In the genomic region with DNA sequence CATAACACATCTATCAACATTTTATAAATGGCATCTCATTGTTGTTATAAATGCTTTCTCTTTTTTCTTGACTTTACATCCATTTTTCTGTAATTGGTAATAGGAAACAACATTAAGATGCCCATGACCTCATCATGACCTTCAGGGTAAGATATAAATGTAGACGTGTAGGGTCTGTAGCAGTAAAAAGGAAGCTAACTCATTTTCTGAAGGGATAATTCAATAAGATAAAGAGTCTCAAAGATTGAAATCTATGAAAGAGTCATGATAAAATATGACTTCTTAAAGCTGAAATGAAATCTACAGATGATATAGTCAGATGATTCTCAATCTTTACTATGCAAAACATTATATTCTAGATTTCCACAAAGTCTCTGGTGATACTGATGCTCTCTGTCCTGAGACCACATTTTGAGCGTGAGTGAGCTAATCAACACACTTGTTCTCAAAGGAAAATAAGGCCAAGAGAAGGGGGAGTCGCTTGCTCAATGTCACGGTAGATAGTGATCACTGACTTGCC, we compare ENCODE assay signal across 29 cellular contexts.
"Had no signal": no experiment of that assay in that cellular context is flagged by ENCODE, and none has a peak within 500 bp of the region (broad histone marks: within the 10 kb centered on the region; RNA-seq: fewer than 3 reads in every experiment).

No MANE protein-coding gene starts in this region.

- ATAC-seq: activated naive CD4-positive, alpha-beta T cell treated with anti-CD3 and anti-CD28 coated beads, Interleukin-2, amount 50 U/mL, for 72 hours; activated naive CD8-positive, alpha-beta T cell treated with anti-CD3 and anti-CD28 coated beads, Interleukin-2, amount 50 U/mL, for 24 hours; activated T-cell treated with anti-CD3 and anti-CD28 coated beads, Interleukin-2, amount 50 U/mL, for 4 hours; activated T-cell treated with anti-CD3 and anti-CD28 coated beads, Interleukin-2, amount 50 U/mL, for 72 hours; activated T-helper 17 cell treated with anti-CD3 and anti-CD28 coated beads, Interleukin-2, amount 50 U/mL, for 72 hours; body of pancreas had no signal

- DNase-seq: activated effector memory CD4-positive, alpha-beta T cell treated with anti-CD3 and anti-CD28 coated beads, Interleukin-2, amount 50 U/mL, for 16 hours; activated effector memory CD4-positive, alpha-beta T cell treated with Interleukin-2 at 50 U/mL for 16 hours; activated gamma-delta T cell; activated gamma-delta T cell treated with Interleukin-2 at 50 U/mL for 16 hours; activated naive CD4-positive, alpha-beta T cell; activated naive CD4-positive, alpha-beta T cell treated with anti-CD3 and anti-CD28 coated beads for 36 hours; activated naive CD4-positive, alpha-beta T cell treated with anti-CD3 and anti-CD28 coated beads, Interleukin-2, amount 10 ng/mL, durations not matched to agents 7 days and 5 days; activated naive CD4-positive, alpha-beta T cell treated with anti-CD3 and anti-CD28 coated beads, Interleukin-2, amount 50 U/mL, for 16 hours; activated naive CD4-positive, alpha-beta T cell treated with Interleukin-2 at 50 U/mL for 16 hours; activated naive CD8-positive, alpha-beta T cell treated with anti-CD3 and anti-CD28 coated beads for 36 hours; activated naive CD8-positive, alpha-beta T cell treated with anti-CD3 and anti-CD28 coated beads, Interleukin-2, amount 10 ng/mL, durations not matched to agents 7 days and 5 days; activated naive CD8-positive, alpha-beta T cell treated with anti-CD3 and anti-CD28 coated beads, Interleukin-2, amount 50 U/mL, for 24 hours; activated T-cell treated with anti-CD3 and anti-CD28 coated beads, Interleukin-2, amount 50 U/mL, for 4 hours; activated T-cell treated with anti-CD3 and anti-CD28 coated beads, Interleukin-2, amount 50 U/mL, for 48 hours; activated T-cell treated with anti-CD3 and anti-CD28 coated beads, Interleukin-2, amount 50 U/mL, for 72 hours; adrenal gland; amniotic stem cell; amygdala; anterior cingulate cortex; aorta; body of pancreas; brain microvascular endothelial cell; caudate nucleus; central memory CD4-positive, alpha-beta T cell; cerebellar nuclear complex had no signal

- FAIRE-seq: astrocyte, bronchial epithelial cell had no signal
